ENCODE assay signal across 1 cellular context in genomic region chr1:20473894-20474293, GRCh38.
TF ChIP-seq lines count a peak whose summit lies in the region.

No MANE protein-coding gene starts in this region.

TF ChIP-seq in GM23338, 12 proteins besides CTCF, POLR2A, EP300 and RAD21 (continued from another document):
- TF ChIP-seq ETS1 (IDR thresholded peaks at IDR 0.05), result no peak
- no peak for TF ChIP-seq STAT1 (IDR thresholded peaks at IDR 0.05; ENCODE audit: unreplicated experiment)
- no peak for TF ChIP-seq ZNF462 (CRISPR knock-in tag; IDR thresholded peaks at IDR 0.05)
- no peak for TF ChIP-seq EZH2 (IDR thresholded peaks at IDR 0.05; ENCODE audit: low read depth, unreplicated experiment)
- TF ChIP-seq NANOG (IDR thresholded peaks at IDR 0.05; ENCODE audit: borderline replicate concordance), result no peak
- no peak for TF ChIP-seq JUNB (IDR thresholded peaks at IDR 0.05; ENCODE audit: unreplicated experiment)
